In genomic region chr20:4050581-4050980, GRCh38 we compare ENCODE assay signal across 3 cellular contexts.
TF ChIP-seq lines count a peak whose summit lies in the region.

No MANE protein-coding gene starts in this region.

TF ChIP-seq in GM23338, 12 proteins besides CTCF, POLR2A, EP300 and RAD21:
- TF ChIP-seq JUNB (IDR thresholded peaks at IDR 0.05; ENCODE audit: unreplicated experiment) = no peak
- no peak for TF ChIP-seq NANOG (IDR thresholded peaks at IDR 0.05; ENCODE audit: borderline replicate concordance)
- TF ChIP-seq, protein P1, sequence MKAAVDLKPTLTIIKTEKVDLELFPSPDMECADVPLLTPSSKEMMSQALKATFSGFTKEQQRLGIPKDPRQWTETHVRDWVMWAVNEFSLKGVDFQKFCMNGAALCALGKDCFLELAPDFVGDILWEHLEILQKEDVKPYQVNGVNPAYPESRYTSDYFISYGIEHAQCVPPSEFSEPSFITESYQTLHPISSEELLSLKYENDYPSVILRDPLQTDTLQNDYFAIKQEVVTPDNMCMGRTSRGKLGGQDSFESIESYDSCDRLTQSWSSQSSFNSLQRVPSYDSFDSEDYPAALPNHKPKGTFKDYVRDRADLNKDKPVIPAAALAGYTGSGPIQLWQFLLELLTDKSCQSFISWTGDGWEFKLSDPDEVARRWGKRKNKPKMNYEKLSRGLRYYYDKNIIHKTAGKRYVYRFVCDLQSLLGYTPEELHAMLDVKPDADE (IDR thresholded peaks at IDR 0.05) = no peak
- no peak for TF ChIP-seq STAT1 (IDR thresholded peaks at IDR 0.05; ENCODE audit: unreplicated experiment)
- TF ChIP-seq ZNF114 (CRISPR knock-in tag; IDR thresholded peaks at IDR 0.05) = no peak
- TF ChIP-seq, protein P2, sequence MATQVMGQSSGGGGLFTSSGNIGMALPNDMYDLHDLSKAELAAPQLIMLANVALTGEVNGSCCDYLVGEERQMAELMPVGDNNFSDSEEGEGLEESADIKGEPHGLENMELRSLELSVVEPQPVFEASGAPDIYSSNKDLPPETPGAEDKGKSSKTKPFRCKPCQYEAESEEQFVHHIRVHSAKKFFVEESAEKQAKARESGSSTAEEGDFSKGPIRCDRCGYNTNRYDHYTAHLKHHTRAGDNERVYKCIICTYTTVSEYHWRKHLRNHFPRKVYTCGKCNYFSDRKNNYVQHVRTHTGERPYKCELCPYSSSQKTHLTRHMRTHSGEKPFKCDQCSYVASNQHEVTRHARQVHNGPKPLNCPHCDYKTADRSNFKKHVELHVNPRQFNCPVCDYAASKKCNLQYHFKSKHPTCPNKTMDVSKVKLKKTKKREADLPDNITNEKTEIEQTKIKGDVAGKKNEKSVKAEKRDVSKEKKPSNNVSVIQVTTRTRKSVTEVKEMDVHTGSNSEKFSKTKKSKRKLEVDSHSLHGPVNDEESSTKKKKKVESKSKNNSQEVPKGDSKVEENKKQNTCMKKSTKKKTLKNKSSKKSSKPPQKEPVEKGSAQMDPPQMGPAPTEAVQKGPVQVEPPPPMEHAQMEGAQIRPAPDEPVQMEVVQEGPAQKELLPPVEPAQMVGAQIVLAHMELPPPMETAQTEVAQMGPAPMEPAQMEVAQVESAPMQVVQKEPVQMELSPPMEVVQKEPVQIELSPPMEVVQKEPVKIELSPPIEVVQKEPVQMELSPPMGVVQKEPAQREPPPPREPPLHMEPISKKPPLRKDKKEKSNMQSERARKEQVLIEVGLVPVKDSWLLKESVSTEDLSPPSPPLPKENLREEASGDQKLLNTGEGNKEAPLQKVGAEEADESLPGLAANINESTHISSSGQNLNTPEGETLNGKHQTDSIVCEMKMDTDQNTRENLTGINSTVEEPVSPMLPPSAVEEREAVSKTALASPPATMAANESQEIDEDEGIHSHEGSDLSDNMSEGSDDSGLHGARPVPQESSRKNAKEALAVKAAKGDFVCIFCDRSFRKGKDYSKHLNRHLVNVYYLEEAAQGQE (IDR thresholded peaks at IDR 0.05; ENCODE audit: unreplicated experiment) = no peak
- no peak for TF ChIP-seq EZH2phosphoT487 (IDR thresholded peaks at IDR 0.05; ENCODE audit: unreplicated experiment)
- no peak for TF ChIP-seq CREB1 (CRISPR knock-in tag; IDR thresholded peaks at IDR 0.05; ENCODE audit: low read depth)

TF ChIP-seq in H1, 55 proteins besides CTCF, POLR2A, EP300 and RAD21:
- no peak for TF ChIP-seq SUZ12 (IDR thresholded peaks at IDR 0.05; ENCODE audit: low read length)
- TF ChIP-seq, protein P3, sequence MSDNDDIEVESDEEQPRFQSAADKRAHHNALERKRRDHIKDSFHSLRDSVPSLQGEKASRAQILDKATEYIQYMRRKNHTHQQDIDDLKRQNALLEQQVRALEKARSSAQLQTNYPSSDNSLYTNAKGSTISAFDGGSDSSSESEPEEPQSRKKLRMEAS (IDR thresholded peaks at IDR 0.05) = peak; percentile 63; the same call in 1 of the 2 replicates
TF ChIP-seq in H1: peak in this region for 1.

TF ChIP-seq in HepG2, 621 proteins besides CTCF, POLR2A, EP300 and RAD21:
- TF ChIP-seq, protein P4, sequence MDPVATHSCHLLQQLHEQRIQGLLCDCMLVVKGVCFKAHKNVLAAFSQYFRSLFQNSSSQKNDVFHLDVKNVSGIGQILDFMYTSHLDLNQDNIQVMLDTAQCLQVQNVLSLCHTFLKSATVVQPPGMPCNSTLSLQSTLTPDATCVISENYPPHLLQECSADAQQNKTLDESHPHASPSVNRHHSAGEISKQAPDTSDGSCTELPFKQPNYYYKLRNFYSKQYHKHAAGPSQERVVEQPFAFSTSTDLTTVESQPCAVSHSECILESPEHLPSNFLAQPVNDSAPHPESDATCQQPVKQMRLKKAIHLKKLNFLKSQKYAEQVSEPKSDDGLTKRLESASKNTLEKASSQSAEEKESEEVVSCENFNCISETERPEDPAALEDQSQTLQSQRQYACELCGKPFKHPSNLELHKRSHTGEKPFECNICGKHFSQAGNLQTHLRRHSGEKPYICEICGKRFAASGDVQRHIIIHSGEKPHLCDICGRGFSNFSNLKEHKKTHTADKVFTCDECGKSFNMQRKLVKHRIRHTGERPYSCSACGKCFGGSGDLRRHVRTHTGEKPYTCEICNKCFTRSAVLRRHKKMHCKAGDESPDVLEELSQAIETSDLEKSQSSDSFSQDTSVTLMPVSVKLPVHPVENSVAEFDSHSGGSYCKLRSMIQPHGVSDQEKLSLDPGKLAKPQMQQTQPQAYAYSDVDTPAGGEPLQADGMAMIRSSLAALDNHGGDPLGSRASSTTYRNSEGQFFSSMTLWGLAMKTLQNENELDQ (CRISPR knock-in tag; IDR thresholded peaks at IDR 0.05; ENCODE audit: borderline replicate concordance) = no peak
- TF ChIP-seq, protein P5, sequence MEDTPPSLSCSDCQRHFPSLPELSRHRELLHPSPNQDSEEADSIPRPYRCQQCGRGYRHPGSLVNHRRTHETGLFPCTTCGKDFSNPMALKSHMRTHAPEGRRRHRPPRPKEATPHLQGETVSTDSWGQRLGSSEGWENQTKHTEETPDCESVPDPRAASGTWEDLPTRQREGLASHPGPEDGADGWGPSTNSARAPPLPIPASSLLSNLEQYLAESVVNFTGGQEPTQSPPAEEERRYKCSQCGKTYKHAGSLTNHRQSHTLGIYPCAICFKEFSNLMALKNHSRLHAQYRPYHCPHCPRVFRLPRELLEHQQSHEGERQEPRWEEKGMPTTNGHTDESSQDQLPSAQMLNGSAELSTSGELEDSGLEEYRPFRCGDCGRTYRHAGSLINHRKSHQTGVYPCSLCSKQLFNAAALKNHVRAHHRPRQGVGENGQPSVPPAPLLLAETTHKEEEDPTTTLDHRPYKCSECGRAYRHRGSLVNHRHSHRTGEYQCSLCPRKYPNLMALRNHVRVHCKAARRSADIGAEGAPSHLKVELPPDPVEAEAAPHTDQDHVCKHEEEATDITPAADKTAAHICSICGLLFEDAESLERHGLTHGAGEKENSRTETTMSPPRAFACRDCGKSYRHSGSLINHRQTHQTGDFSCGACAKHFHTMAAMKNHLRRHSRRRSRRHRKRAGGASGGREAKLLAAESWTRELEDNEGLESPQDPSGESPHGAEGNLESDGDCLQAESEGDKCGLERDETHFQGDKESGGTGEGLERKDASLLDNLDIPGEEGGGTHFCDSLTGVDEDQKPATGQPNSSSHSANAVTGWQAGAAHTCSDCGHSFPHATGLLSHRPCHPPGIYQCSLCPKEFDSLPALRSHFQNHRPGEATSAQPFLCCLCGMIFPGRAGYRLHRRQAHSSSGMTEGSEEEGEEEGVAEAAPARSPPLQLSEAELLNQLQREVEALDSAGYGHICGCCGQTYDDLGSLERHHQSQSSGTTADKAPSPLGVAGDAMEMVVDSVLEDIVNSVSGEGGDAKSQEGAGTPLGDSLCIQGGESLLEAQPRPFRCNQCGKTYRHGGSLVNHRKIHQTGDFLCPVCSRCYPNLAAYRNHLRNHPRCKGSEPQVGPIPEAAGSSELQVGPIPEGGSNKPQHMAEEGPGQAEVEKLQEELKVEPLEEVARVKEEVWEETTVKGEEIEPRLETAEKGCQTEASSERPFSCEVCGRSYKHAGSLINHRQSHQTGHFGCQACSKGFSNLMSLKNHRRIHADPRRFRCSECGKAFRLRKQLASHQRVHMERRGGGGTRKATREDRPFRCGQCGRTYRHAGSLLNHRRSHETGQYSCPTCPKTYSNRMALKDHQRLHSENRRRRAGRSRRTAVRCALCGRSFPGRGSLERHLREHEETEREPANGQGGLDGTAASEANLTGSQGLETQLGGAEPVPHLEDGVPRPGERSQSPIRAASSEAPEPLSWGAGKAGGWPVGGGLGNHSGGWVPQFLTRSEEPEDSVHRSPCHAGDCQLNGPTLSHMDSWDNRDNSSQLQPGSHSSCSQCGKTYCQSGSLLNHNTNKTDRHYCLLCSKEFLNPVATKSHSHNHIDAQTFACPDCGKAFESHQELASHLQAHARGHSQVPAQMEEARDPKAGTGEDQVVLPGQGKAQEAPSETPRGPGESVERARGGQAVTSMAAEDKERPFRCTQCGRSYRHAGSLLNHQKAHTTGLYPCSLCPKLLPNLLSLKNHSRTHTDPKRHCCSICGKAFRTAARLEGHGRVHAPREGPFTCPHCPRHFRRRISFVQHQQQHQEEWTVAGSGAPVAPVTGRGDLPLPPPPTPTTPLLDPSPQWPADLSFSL (CRISPR knock-in tag; IDR thresholded peaks at IDR 0.05) = no peak
- no peak for TF ChIP-seq ZBTB25 (CRISPR knock-in tag; IDR thresholded peaks at IDR 0.05)
- no peak for TF ChIP-seq HMGA1 (CRISPR knock-in tag; conservative IDR thresholded peaks at IDR 0.05)
- TF ChIP-seq POGZ (CRISPR knock-in tag; IDR thresholded peaks at IDR 0.05) = no peak
- TF ChIP-seq ZNF33A (CRISPR knock-in tag; IDR thresholded peaks at IDR 0.05; ENCODE audit: borderline replicate concordance) = no peak
- no peak for TF ChIP-seq NR3C1 (CRISPR knock-in tag; IDR thresholded peaks at IDR 0.05)
- TF ChIP-seq ZFYVE20 (CRISPR knock-in tag; IDR thresholded peaks at IDR 0.05; ENCODE audit: borderline replicate concordance, low read depth) = no peak
- no peak for TF ChIP-seq ZNF530 (CRISPR knock-in tag; IDR thresholded peaks at IDR 0.05; ENCODE audit: low read depth)
- no peak for TF ChIP-seq NR2C2 (CRISPR knock-in tag; IDR thresholded peaks at IDR 0.05; ENCODE audit: borderline replicate concordance)
- no peak for TF ChIP-seq ZNF263 (CRISPR knock-in tag; IDR thresholded peaks at IDR 0.05)
- TF ChIP-seq HMGXB4 (CRISPR knock-in tag; IDR thresholded peaks at IDR 0.05; ENCODE audit: borderline replicate concordance in 1 of 2, low read depth in 1 of 2) = no peak
- TF ChIP-seq, protein P6, sequence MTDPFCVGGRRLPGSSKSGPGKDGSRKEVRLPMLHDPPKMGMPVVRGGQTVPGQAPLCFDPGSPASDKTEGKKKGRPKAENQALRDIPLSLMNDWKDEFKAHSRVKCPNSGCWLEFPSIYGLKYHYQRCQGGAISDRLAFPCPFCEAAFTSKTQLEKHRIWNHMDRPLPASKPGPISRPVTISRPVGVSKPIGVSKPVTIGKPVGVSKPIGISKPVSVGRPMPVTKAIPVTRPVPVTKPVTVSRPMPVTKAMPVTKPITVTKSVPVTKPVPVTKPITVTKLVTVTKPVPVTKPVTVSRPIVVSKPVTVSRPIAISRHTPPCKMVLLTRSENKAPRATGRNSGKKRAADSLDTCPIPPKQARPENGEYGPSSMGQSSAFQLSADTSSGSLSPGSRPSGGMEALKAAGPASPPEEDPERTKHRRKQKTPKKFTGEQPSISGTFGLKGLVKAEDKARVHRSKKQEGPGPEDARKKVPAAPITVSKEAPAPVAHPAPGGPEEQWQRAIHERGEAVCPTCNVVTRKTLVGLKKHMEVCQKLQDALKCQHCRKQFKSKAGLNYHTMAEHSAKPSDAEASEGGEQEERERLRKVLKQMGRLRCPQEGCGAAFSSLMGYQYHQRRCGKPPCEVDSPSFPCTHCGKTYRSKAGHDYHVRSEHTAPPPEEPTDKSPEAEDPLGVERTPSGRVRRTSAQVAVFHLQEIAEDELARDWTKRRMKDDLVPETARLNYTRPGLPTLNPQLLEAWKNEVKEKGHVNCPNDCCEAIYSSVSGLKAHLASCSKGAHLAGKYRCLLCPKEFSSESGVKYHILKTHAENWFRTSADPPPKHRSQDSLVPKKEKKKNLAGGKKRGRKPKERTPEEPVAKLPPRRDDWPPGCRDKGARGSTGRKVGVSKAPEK (CRISPR knock-in tag; IDR thresholded peaks at IDR 0.05; ENCODE audit: borderline replicate concordance) = no peak
- no peak for TF ChIP-seq MNT (IDR thresholded peaks at IDR 0.05)
- no peak for TF ChIP-seq ATF4 (CRISPR knock-in tag; IDR thresholded peaks at IDR 0.05)
